Comparison of ENCODE assay signal across 1 cellular context in genomic region chr7:42091461-42092229, GRCh38.
TF ChIP-seq lines count a peak whose summit lies in the region.

No MANE protein-coding gene starts in this region.

TF ChIP-seq in HepG2, 621 proteins besides CTCF, POLR2A, EP300 and RAD21 (continued from another document and continues in another):
- TF ChIP-seq GATAD2A (CRISPR knock-in tag; IDR thresholded peaks at IDR 0.05) (0 out of 2 replicates have a peak, but pooled peaks have one; percentile 22), NR2F2 (IDR thresholded peaks at IDR 0.05; ENCODE audit: borderline replicate concordance, low read depth) (peak; percentile 85), FOXP4 (CRISPR knock-in tag; IDR thresholded peaks at IDR 0.05) (peak; percentile 43), MED13 (CRISPR knock-in tag; IDR thresholded peaks at IDR 0.05) (no peak), SOX13 (IDR thresholded peaks at IDR 0.05) (0 out of 2 replicates have a peak, but pooled peaks have one; percentile 30), SOX13 (CRISPR knock-in tag; conservative IDR thresholded peaks at IDR 0.05 in 1 of 2, IDR thresholded peaks at IDR 0.05 in 1 of 2) (peak in 1 of 2 experiments; percentile 36; a peak in 1 of 4 replicates), ZNF570 (CRISPR knock-in tag; IDR thresholded peaks at IDR 0.05; ENCODE audit: borderline replicate concordance) (no peak), ERF (CRISPR knock-in tag; IDR thresholded peaks at IDR 0.05) (no peak), HNF4A (CRISPR knock-in tag; IDR thresholded peaks at IDR 0.05) (peak; percentile 43; the same call in 1 of the 2 replicates), NR2F6 (IDR thresholded peaks at IDR 0.05) (peak; percentile 87), NR2F6 (CRISPR knock-in tag; IDR thresholded peaks at IDR 0.05) (no peak), PITX1 (CRISPR knock-in tag; IDR thresholded peaks at IDR 0.05) (peak; percentile 59), CBFB (CRISPR knock-in tag; IDR thresholded peaks at IDR 0.05) (peak; percentile 94), PHF8 (CRISPR knock-in tag; IDR thresholded peaks at IDR 0.05) (no peak), ARID5B (CRISPR knock-in tag; IDR thresholded peaks at IDR 0.05) (peak; percentile 58), SNRNP70 (IDR thresholded peaks at IDR 0.05; ENCODE audit: low read depth, low read length) (no peak), FOXA1 (IDR thresholded peaks at IDR 0.05) (no peak), FOXA1 (CRISPR knock-in tag; IDR thresholded peaks at IDR 0.05) (peak; percentile 68), ZKSCAN5 (CRISPR knock-in tag; IDR thresholded peaks at IDR 0.05) (peak; percentile 77; the same call in 1 of the 2 replicates), AKAP8 (CRISPR knock-in tag; IDR thresholded peaks at IDR 0.05) (no peak), FOXJ3 (CRISPR knock-in tag; IDR thresholded peaks at IDR 0.05; ENCODE audit: borderline replicate concordance) (peak; percentile 42; the same call in 1 of the 2 replicates), E2F1 (CRISPR knock-in tag; IDR thresholded peaks at IDR 0.05) (no peak), ZNF503 (CRISPR knock-in tag; IDR thresholded peaks at IDR 0.05) (peak; percentile 54)
- TF ChIP-seq, protein P1, sequence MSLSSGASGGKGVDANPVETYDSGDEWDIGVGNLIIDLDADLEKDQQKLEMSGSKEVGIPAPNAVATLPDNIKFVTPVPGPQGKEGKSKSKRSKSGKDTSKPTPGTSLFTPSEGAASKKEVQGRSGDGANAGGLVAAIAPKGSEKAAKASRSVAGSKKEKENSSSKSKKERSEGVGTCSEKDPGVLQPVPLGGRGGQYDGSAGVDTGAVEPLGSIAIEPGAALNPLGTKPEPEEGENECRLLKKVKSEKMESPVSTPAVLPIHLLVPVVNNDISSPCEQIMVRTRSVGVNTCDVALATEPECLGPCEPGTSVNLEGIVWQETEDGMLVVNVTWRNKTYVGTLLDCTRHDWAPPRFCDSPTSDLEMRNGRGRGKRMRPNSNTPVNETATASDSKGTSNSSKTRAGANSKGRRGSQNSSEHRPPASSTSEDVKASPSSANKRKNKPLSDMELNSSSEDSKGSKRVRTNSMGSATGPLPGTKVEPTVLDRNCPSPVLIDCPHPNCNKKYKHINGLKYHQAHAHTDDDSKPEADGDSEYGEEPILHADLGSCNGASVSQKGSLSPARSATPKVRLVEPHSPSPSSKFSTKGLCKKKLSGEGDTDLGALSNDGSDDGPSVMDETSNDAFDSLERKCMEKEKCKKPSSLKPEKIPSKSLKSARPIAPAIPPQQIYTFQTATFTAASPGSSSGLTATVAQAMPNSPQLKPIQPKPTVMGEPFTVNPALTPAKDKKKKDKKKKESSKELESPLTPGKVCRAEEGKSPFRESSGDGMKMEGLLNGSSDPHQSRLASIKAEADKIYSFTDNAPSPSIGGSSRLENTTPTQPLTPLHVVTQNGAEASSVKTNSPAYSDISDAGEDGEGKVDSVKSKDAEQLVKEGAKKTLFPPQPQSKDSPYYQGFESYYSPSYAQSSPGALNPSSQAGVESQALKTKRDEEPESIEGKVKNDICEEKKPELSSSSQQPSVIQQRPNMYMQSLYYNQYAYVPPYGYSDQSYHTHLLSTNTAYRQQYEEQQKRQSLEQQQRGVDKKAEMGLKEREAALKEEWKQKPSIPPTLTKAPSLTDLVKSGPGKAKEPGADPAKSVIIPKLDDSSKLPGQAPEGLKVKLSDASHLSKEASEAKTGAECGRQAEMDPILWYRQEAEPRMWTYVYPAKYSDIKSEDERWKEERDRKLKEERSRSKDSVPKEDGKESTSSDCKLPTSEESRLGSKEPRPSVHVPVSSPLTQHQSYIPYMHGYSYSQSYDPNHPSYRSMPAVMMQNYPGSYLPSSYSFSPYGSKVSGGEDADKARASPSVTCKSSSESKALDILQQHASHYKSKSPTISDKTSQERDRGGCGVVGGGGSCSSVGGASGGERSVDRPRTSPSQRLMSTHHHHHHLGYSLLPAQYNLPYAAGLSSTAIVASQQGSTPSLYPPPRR (CRISPR knock-in tag; IDR thresholded peaks at IDR 0.05; ENCODE audit: borderline replicate concordance) = peak; percentile 96
- TF ChIP-seq, protein P2, sequence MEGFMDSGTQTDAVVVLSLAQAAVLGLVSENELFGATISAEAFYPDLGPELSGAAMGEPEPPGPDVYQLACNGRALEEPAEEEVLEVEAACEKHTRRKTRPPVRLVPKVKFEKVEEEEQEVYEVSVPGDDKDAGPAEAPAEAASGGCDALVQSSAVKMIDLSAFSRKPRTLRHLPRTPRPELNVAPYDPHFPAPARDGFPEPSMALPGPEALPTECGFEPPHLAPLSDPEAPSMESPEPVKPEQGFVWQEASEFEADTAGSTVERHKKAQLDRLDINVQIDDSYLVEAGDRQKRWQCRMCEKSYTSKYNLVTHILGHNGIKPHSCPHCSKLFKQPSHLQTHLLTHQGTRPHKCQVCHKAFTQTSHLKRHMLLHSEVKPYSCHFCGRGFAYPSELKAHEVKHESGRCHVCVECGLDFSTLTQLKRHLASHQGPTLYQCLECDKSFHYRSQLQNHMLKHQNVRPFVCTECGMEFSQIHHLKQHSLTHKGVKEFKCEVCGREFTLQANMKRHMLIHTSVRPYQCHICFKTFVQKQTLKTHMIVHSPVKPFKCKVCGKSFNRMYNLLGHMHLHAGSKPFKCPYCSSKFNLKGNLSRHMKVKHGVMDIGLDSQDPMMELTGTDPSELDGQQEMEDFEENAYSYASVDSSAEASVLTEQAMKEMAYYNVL (CRISPR knock-in tag; IDR thresholded peaks at IDR 0.05; ENCODE audit: borderline replicate concordance) = no peak
- TF ChIP-seq, protein P3, sequence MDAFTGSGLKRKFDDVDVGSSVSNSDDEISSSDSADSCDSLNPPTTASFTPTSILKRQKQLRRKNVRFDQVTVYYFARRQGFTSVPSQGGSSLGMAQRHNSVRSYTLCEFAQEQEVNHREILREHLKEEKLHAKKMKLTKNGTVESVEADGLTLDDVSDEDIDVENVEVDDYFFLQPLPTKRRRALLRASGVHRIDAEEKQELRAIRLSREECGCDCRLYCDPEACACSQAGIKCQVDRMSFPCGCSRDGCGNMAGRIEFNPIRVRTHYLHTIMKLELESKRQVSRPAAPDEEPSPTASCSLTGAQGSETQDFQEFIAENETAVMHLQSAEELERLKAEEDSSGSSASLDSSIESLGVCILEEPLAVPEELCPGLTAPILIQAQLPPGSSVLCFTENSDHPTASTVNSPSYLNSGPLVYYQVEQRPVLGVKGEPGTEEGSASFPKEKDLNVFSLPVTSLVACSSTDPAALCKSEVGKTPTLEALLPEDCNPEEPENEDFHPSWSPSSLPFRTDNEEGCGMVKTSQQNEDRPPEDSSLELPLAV (CRISPR knock-in tag; conservative IDR thresholded peaks at IDR 0.05; ENCODE audit: low read depth) = no peak
- TF ChIP-seq, protein P4, sequence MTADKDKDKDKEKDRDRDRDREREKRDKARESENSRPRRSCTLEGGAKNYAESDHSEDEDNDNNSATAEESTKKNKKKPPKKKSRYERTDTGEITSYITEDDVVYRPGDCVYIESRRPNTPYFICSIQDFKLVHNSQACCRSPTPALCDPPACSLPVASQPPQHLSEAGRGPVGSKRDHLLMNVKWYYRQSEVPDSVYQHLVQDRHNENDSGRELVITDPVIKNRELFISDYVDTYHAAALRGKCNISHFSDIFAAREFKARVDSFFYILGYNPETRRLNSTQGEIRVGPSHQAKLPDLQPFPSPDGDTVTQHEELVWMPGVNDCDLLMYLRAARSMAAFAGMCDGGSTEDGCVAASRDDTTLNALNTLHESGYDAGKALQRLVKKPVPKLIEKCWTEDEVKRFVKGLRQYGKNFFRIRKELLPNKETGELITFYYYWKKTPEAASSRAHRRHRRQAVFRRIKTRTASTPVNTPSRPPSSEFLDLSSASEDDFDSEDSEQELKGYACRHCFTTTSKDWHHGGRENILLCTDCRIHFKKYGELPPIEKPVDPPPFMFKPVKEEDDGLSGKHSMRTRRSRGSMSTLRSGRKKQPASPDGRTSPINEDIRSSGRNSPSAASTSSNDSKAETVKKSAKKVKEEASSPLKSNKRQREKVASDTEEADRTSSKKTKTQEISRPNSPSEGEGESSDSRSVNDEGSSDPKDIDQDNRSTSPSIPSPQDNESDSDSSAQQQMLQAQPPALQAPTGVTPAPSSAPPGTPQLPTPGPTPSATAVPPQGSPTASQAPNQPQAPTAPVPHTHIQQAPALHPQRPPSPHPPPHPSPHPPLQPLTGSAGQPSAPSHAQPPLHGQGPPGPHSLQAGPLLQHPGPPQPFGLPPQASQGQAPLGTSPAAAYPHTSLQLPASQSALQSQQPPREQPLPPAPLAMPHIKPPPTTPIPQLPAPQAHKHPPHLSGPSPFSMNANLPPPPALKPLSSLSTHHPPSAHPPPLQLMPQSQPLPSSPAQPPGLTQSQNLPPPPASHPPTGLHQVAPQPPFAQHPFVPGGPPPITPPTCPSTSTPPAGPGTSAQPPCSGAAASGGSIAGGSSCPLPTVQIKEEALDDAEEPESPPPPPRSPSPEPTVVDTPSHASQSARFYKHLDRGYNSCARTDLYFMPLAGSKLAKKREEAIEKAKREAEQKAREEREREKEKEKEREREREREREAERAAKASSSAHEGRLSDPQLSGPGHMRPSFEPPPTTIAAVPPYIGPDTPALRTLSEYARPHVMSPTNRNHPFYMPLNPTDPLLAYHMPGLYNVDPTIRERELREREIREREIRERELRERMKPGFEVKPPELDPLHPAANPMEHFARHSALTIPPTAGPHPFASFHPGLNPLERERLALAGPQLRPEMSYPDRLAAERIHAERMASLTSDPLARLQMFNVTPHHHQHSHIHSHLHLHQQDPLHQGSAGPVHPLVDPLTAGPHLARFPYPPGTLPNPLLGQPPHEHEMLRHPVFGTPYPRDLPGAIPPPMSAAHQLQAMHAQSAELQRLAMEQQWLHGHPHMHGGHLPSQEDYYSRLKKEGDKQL (CRISPR knock-in tag; IDR thresholded peaks at IDR 0.05; ENCODE audit: low read depth) = peak; percentile 91
- TF ChIP-seq, protein P5, sequence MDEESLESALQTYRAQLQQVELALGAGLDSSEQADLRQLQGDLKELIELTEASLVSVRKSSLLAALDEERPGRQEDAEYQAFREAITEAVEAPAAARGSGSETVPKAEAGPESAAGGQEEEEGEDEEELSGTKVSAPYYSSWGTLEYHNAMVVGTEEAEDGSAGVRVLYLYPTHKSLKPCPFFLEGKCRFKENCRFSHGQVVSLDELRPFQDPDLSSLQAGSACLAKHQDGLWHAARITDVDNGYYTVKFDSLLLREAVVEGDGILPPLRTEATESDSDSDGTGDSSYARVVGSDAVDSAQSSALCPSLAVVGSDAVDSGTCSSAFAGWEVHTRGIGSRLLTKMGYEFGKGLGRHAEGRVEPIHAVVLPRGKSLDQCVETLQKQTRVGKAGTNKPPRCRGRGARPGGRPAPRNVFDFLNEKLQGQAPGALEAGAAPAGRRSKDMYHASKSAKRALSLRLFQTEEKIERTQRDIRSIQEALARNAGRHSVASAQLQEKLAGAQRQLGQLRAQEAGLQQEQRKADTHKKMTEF (CRISPR knock-in tag; IDR thresholded peaks at IDR 0.05) = peak; percentile 47; the same call in 1 of the 2 replicates
